29 cellular contexts compared by ENCODE assay signal in the genomic region with DNA sequence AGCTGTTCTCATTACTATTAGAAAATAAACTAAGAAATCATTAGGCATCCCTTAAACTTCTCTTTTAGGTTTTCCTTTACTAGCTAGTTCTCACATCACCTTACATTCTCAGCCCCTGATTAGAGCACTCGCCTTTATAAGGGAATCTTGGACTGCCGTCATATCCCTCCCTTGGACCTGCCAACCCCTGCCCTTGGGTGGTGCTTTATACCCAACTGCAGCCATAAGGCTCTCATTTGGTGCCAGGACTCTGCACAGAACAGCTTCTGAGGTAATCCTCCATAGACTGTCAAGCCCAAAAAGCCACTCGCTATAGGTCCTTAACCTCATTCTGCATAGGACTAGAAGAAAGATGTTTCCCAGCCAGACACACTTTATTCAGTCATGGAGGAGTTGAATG.
"Had no signal": no experiment of that assay in that cellular context is flagged by ENCODE, and none has a peak within 500 bp of the region (broad histone marks: within the 10 kb centered on the region; RNA-seq: fewer than 3 reads in every experiment).

No MANE protein-coding gene starts in this region.

- H3K36me3 ChIP-seq: left lung, lower lobe of right lung, pancreas, prostate gland, stomach, thyroid gland, transverse colon, upper lobe of left lung, vagina had no signal

- H3K9me3 ChIP-seq: left lung, lower lobe of right lung, pancreas, prostate gland, stomach, testis, thyroid gland, transverse colon, upper lobe of left lung, vagina had no signal

- ATAC-seq: left colon; left lung; lower lobe of right lung; naive thymus-derived CD8-positive, alpha-beta T cell; pancreas; sciatic nerve; stimulated activated naive B cell treated with anti-CD40 and anti-IgM and Interleukin-4, amounts not matched to agents 10 μg/mL and 1 μg/mL and 100 μg/mL, for 72 hours; stimulated activated naive CD8-positive, alpha-beta T cell treated with anti-CD3 and anti-CD28 coated beads, Interleukin-15, Interleukin-2, amounts not matched to agents 100 U/mL and 50 U/mL, for 24 hours had no signal

- DNase-seq: immature natural killer cell; kidney; left colon; left lung; lower lobe of right lung; mammary epithelial cell; mesenchymal stem cell; naive thymus-derived CD8-positive, alpha-beta T cell; nucleus accumbens; pancreas; posterior cingulate gyrus; retina; right cardiac atrium; stimulated activated CD4-positive, alpha-beta T cell treated with anti-CD3 and anti-CD28 coated beads, Interleukin-12 subunit alpha, Interleukin-12 subunit beta, amount 100 ng/mL, for 4 hours; stimulated activated CD4-positive, alpha-beta T cell treated with anti-CD3 and anti-CD28 coated beads, Interleukin-15, amount 100 ng/mL, for 24 hours; stimulated activated CD4-positive, alpha-beta T cell treated with anti-CD3 and anti-CD28 coated beads, Interleukin-2, amount 100 ng/mL, for 24 hours; stimulated activated CD4-positive, alpha-beta T cell treated with anti-CD3 and anti-CD28 coated beads, Interleukin-4, amount 100 ng/mL, for 1 hour; stimulated activated naive B cell treated with anti-CD40 and anti-IgM and Interleukin-4, amounts not matched to agents 10 μg/mL and 1 μg/mL and 100 μg/mL, for 72 hours; stimulated activated naive CD8-positive, alpha-beta T cell treated with anti-CD3 and anti-CD28 coated beads, Interleukin-15, Interleukin-2, amounts not matched to agents 100 U/mL and 50 U/mL, for 24 hours; stomach; testis; thyroid gland; transverse colon; upper lobe of left lung had no signal

- H3K27me3 ChIP-seq: testis, thyroid gland, transverse colon, upper lobe of left lung, vagina had no signal

- FAIRE-seq: islet of Langerhans, kidney, pancreas had no signal

- H3K4me3 ChIP-seq: left lung, lower lobe of right lung, pancreas, prostate gland, skin epidermis, stomach, testis, thyroid gland, transverse colon, upper lobe of left lung, vagina had no signal

- H3K27ac ChIP-seq: left lung, lower lobe of right lung, pancreas, prostate gland, skin epidermis, stomach, testis, thyroid gland, transverse colon, upper lobe of left lung, vagina had no signal

- H3K4me1 ChIP-seq: left lung, lower lobe of right lung, pancreas, prostate gland, stomach, testis, thyroid gland, transverse colon, upper lobe of left lung, vagina had no signal
